Comparison of ENCODE assay signal across 9 cellular contexts in the genomic region with DNA sequence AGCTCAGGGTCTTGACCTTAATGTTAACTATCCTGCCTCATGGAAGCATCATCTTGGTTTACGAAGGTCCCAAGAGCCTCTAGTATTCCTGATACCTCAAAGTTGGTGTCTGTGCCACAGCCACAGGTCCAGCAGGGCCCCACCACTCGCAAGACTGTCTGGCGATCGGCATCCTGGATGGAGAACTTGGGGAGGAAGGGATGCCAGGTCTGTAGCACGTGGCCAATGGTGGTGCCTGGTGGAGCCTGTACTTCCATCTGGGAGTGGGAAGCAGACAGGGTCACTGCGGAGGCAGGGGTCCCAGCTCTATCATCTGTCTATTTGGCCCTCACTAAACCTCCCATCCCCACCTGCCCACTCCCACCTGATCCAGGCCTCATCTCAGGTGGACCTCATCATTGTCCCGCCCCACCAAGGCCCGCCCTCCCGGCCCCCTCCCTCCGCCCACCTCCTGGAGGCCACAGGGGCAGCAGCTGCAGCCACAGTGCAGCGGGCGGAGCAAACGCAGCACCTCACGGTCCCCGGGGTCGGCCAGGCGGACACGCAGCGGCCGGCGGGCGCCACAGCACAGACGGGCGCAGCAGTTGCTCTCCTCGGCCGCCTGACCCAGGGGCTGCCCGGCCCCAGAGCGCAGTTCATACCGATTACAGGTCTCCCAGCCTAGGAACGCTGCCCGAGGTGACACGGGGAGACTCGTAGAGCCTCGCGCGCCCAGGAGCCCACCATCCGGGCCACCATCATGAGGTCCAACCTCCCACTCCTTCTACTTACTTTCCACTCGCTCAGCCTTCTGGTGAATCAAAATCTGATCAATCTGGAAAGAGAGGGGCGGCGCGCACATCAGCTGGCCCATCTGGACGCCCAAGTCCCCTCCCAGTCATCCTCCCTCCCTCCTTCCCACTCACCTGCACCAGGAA. TPM values are rescaled to one million over a fixed set of nuclear protein-coding genes. Genes with fewer than 3 reads are reported as not detected.
DNase-seq lines count a peak whose midpoint lies in the region; ATAC-seq and TF ChIP-seq lines count a peak whose summit lies in the region.
"Had no signal": no experiment of that assay in that cellular context is flagged by ENCODE, and none has a peak within 500 bp of the region (broad histone marks: within the 10 kb centered on the region; RNA-seq: fewer than 3 reads in every experiment).

No MANE protein-coding gene starts in this region.

- DNase-seq in T-helper 1 cell: no peak
- DNase-seq in activated naive CD8-positive, alpha-beta T cell treated with anti-CD3 and anti-CD28 coated beads, Interleukin-2, amount 10 ng/mL, durations not matched to agents 7 days and 5 days: no peak
- peak; percentile 78 for DNase-seq in islet precursor cell
- DNase-seq in stimulated activated naive CD8-positive, alpha-beta T cell treated with anti-CD3 and anti-CD28 coated beads, Interleukin-15, amount 100 ng/mL, for 72 hours: no peak
- no peak for DNase-seq in glomerular visceral epithelial cell (ENCODE audit: extremely low spot score)
- DNase-seq in HT-29 (ENCODE audit: low spot score): no peak
- DNase-seq: NCI-H69 had no signal

- no peaks in the 10 kb centered on the region for H3K27me3 Mint-ChIP-seq in T-helper 1 cell treated with Interleukin-12 subunit alpha and Interleukin-12 subunit beta and Interleukin-4 antibody, amounts not matched to agents 30 μg/mL and 1 μg/mL, for 36 hours (ENCODE audit: low read depth)
- no peaks in the 10 kb centered on the region for H3K27me3 Mint-ChIP-seq in activated naive CD8-positive, alpha-beta T cell treated with anti-CD3 and anti-CD28 coated beads, Interleukin-2, amount 10 ng/mL, durations not matched to agents 7 days and 5 days
- no peaks in the 10 kb centered on the region for H3K27me3 Mint-ChIP-seq in stimulated activated naive CD8-positive, alpha-beta T cell treated with anti-CD3 and anti-CD28 coated beads, Interleukin-15, amount 100 ng/mL, for 72 hours

- H3K36me3 Mint-ChIP-seq in T-helper 1 cell treated with Interleukin-12 subunit alpha and Interleukin-12 subunit beta and Interleukin-4 antibody, amounts not matched to agents 30 μg/mL and 1 μg/mL, for 36 hours (ENCODE audit: low read depth): peaks cover 15% of the 10 kb centered on the region
- H3K36me3 Mint-ChIP-seq in activated naive CD8-positive, alpha-beta T cell treated with anti-CD3 and anti-CD28 coated beads, Interleukin-2, amount 10 ng/mL, durations not matched to agents 7 days and 5 days: peaks cover 6% of the 10 kb centered on the region

- no peaks in the 10 kb centered on the region for H3K9me3 Mint-ChIP-seq in T-helper 1 cell treated with Interleukin-12 subunit alpha and Interleukin-12 subunit beta and Interleukin-4 antibody, amounts not matched to agents 30 μg/mL and 1 μg/mL, for 36 hours
- H3K9me3 Mint-ChIP-seq in activated naive CD8-positive, alpha-beta T cell treated with anti-CD3 and anti-CD28 coated beads, Interleukin-2, amount 10 ng/mL, durations not matched to agents 7 days and 5 days: no peaks in the 10 kb centered on the region
- H3K9me3 Mint-ChIP-seq in stimulated activated naive CD8-positive, alpha-beta T cell treated with anti-CD3 and anti-CD28 coated beads, Interleukin-15, amount 100 ng/mL, for 72 hours: no peaks in the 10 kb centered on the region

- H3K27ac Mint-ChIP-seq in T-helper 1 cell treated with Interleukin-12 subunit alpha and Interleukin-12 subunit beta and Interleukin-4 antibody, amounts not matched to agents 30 μg/mL and 1 μg/mL, for 36 hours: peak overlapping the region; percentile 50
- H3K27ac Mint-ChIP-seq in activated naive CD8-positive, alpha-beta T cell treated with anti-CD3 and anti-CD28 coated beads, Interleukin-2, amount 10 ng/mL, durations not matched to agents 7 days and 5 days: peak overlapping the region; percentile 58
- peak overlapping the region; percentile 46 to 75 for H3K27ac Mint-ChIP-seq in stimulated activated naive CD8-positive, alpha-beta T cell treated with anti-CD3 and anti-CD28 coated beads, Interleukin-15, amount 100 ng/mL, for 72 hours

- H3K4me3 Mint-ChIP-seq in T-helper 1 cell treated with Interleukin-12 subunit alpha and Interleukin-12 subunit beta and Interleukin-4 antibody, amounts not matched to agents 30 μg/mL and 1 μg/mL, for 36 hours: peak overlapping the region; percentile 94
- peak overlapping the region; percentile 95 for H3K4me3 Mint-ChIP-seq in activated naive CD8-positive, alpha-beta T cell treated with anti-CD3 and anti-CD28 coated beads, Interleukin-2, amount 10 ng/mL, durations not matched to agents 7 days and 5 days
- peak overlapping the region; percentile 89 to 92 for H3K4me3 Mint-ChIP-seq in stimulated activated naive CD8-positive, alpha-beta T cell treated with anti-CD3 and anti-CD28 coated beads, Interleukin-15, amount 100 ng/mL, for 72 hours

- no peak for TF ChIP-seq POLR2A in GM18505 (IDR thresholded peaks at IDR 0.05; ENCODE audit: borderline replicate concordance, extremely low read depth, insufficient read depth, insufficient read length)

- no peak for ATAC-seq in activated naive CD8-positive, alpha-beta T cell treated with anti-CD3 and anti-CD28 coated beads, Interleukin-2, amount 10 ng/mL, durations not matched to agents 7 days and 5 days (ENCODE audit: low read depth)
- no peak for ATAC-seq in stimulated activated naive CD8-positive, alpha-beta T cell treated with anti-CD3 and anti-CD28 coated beads, Interleukin-15, amount 100 ng/mL, for 72 hours
- ATAC-seq in GM18505 (IDR thresholded peaks at IDR 0.05; ENCODE audit: unreplicated experiment): no peak

- POLR2A ChIA-PET in activated naive CD8-positive, alpha-beta T cell treated with anti-CD3 and anti-CD28 coated beads, Interleukin-2, amount 10 ng/mL, durations not matched to agents 7 days and 5 days (lab: Charles Lee): interaction anchor here (2.0 to 2.4 kb wide), 2 partner anchors 9 to 43 kb away, joined by 7 to 19 read pairs; no protein-coding TSS in a partner anchor

- H3K4me1 Mint-ChIP-seq in T-helper 1 cell treated with Interleukin-12 subunit alpha and Interleukin-12 subunit beta and Interleukin-4 antibody, amounts not matched to agents 30 μg/mL and 1 μg/mL, for 36 hours (ENCODE audit: low read depth): peaks cover 17% of the 10 kb centered on the region
- H3K4me1 Mint-ChIP-seq in activated naive CD8-positive, alpha-beta T cell treated with anti-CD3 and anti-CD28 coated beads, Interleukin-2, amount 10 ng/mL, durations not matched to agents 7 days and 5 days: peaks cover 19% of the 10 kb centered on the region
- H3K4me1 Mint-ChIP-seq in stimulated activated naive CD8-positive, alpha-beta T cell treated with anti-CD3 and anti-CD28 coated beads, Interleukin-15, amount 100 ng/mL, for 72 hours: peaks cover 49% of the 10 kb centered on the region

RNA-seq across cellular contexts. Expression of a gene that starts 1.4 kb away (rescaled TPM):
- 10 to 100 TPM; 79.3 to 82.1 TPM for total RNA-seq in activated naive CD8-positive, alpha-beta T cell treated with anti-CD3 and anti-CD28 coated beads, Interleukin-2, amount 10 ng/mL, durations not matched to agents 7 days and 5 days
- 28.5 and 32.4 TPM in 2 replicates for total RNA-seq in HT-29 (2014; rRNA removed; shearing (Covaris generic))

RNA-seq across cellular contexts. Expression of a gene that starts 10.9 kb away (rescaled TPM):
- 10 to 100 TPM; 52.9 to 55.6 TPM for total RNA-seq in activated naive CD8-positive, alpha-beta T cell treated with anti-CD3 and anti-CD28 coated beads, Interleukin-2, amount 10 ng/mL, durations not matched to agents 7 days and 5 days
- 84.6 and 111 TPM in 2 replicates for total RNA-seq in HT-29 (2014; rRNA removed; shearing (Covaris generic))

RNA-seq across cellular contexts. Expression of a gene that starts 12.1 kb away (rescaled TPM):
- 1 to 10 TPM; 5.2 to 6.5 TPM for total RNA-seq in activated naive CD8-positive, alpha-beta T cell treated with anti-CD3 and anti-CD28 coated beads, Interleukin-2, amount 10 ng/mL, durations not matched to agents 7 days and 5 days
- 4.8 and 9.4 TPM in 2 replicates for total RNA-seq in HT-29 (2014; rRNA removed; shearing (Covaris generic))

RNA-seq across cellular contexts. Expression of a gene that starts 14.7 kb away (rescaled TPM):
- 1 to 10 TPM; 8.0 to 8.7 TPM for total RNA-seq in activated naive CD8-positive, alpha-beta T cell treated with anti-CD3 and anti-CD28 coated beads, Interleukin-2, amount 10 ng/mL, durations not matched to agents 7 days and 5 days
- 2.2 and 2.7 TPM in 2 replicates for total RNA-seq in HT-29 (2014; rRNA removed; shearing (Covaris generic))

RNA-seq across cellular contexts. Expression of a gene that starts 27.2 kb away (rescaled TPM):
- not detected for total RNA-seq in activated naive CD8-positive, alpha-beta T cell treated with anti-CD3 and anti-CD28 coated beads, Interleukin-2, amount 10 ng/mL, durations not matched to agents 7 days and 5 days
- total RNA-seq in HT-29 (2014; rRNA removed; shearing (Covaris generic)): not detected in 2 replicates
